11 cellular contexts compared by ENCODE assay signal in genomic region chr2:181570833-181571661, GRCh38.
DNase-seq lines count a peak whose midpoint lies in the region; ATAC-seq and TF ChIP-seq lines count a peak whose summit lies in the region.
"Had no signal": no experiment of that assay in that cellular context is flagged by ENCODE, and none has a peak within 500 bp of the region (broad histone marks: within the 10 kb centered on the region; RNA-seq: fewer than 3 reads in every experiment).

No MANE protein-coding gene starts in this region.

- H3K9me3 ChIP-seq in PC-9 (ENCODE audit: insufficient read depth, low read depth): no peaks in the 10 kb centered on the region

- no peaks in the 10 kb centered on the region for H3K4me1 ChIP-seq in PC-9 (replicated peaks; ENCODE audit: insufficient read depth)

- POLR2A ChIA-PET in PC-9 (lab: Charles Lee; ENCODE audit: unreplicated experiment): no interaction called here

- peak; percentile 16 for DNase-seq in ACHN
- no peak for DNase-seq in GM10266 (ENCODE audit: extremely low spot score)
- DNase-seq in PC-9: no peak
- DNase-seq in fibroblast of mammary gland (ENCODE audit: low read depth): peak; percentile 32
- DNase-seq in SIG-M5 (lab: John Stamatoyannopoulos, UW): no peak
- DNase-seq in GF-D8 (lab: John Stamatoyannopoulos, UW): no peak
- DNase-seq: activated T-cell treated with anti-CD3 and anti-CD28 coated beads, Interleukin-2, amount 50 U/mL, for 48 hours; DMS79 treated with DMSO at 0.1 percent for 48 hours; NCI-H1436 treated with DMSO at 0.1 percent for 48 hours had no signal

- no peaks in the 10 kb centered on the region for H4K20me1 ChIP-seq in PC-9 (ENCODE audit: insufficient read depth)

- in situ Hi-C loops in ACHN (cut with HindIII; ENCODE audit: low pct_ligation_motif_present, low pct_unique_long_range_greater_than_20kb, low sequenced_read_pairs): loop anchor here (25.0 kb wide), 1 partner anchor 141 kb away; no protein-coding TSS in a partner anchor

- intact Hi-C loops in PC-9 (cut with micrococcal nuclease; ENCODE audit: unreplicated experiment): loop anchor here (5.0 to 10.0 kb wide), 5 partner anchors 324 to 1449 kb away; partner anchors contain the start of gene ITPRID2

- CTCF ChIA-PET in PC-9 (lab: Charles Lee): interaction anchor here (4.0 kb wide), 1 partner anchor 144 kb away, joined by 30 read pairs; no protein-coding TSS in a partner anchor

- BruUV-seq in PC-9 (replicated peaks; lab: Mats Ljungman, UMichigan): no TSS peak

- no peak overlapping the region for H3K27ac ChIP-seq in PC-9

- H3K79me2 ChIP-seq in PC-9 (ENCODE audit: low read depth): no peaks in the 10 kb centered on the region

- no peak for ATAC-seq in HG02759 (IDR thresholded peaks at IDR 0.05; ENCODE audit: unreplicated experiment)
- no peak for ATAC-seq in GM18909 (IDR thresholded peaks at IDR 0.05; ENCODE audit: poor library complexity, unreplicated experiment)

- no peaks in the 10 kb centered on the region for H3K36me3 ChIP-seq in PC-9 (ENCODE audit: low read depth)

- H3K9me2 ChIP-seq in PC-9 (ENCODE audit: insufficient read depth): no peaks in the 10 kb centered on the region

- H3K4me2 ChIP-seq in PC-9: no peak overlapping the region

- no peak overlapping the region for H2AFZ ChIP-seq in PC-9

- no peaks in the 10 kb centered on the region for H3F3A ChIP-seq in PC-9 (ENCODE audit: insufficient read depth, low read depth)

- H3K27me3 ChIP-seq in PC-9 (ENCODE audit: insufficient read depth, low read depth): no peaks in the 10 kb centered on the region

- H3K4me3 ChIP-seq in PC-9: no peak overlapping the region
- H3K4me3 ChIP-seq in fibroblast of mammary gland (ENCODE audit: control insufficient read depth, low read depth, low read length): no peak overlapping the region

- TF ChIP-seq CTCF in GM10266 (IDR thresholded peaks at IDR 0.05; ENCODE audit: control insufficient read depth, insufficient read depth, low read depth, missing control alignments): peak; percentile 18
- peak; percentile 70 for TF ChIP-seq CTCF in PC-9 (conservative IDR thresholded peaks at IDR 0.05)
- TF ChIP-seq CTCF in fibroblast of mammary gland (conservative IDR thresholded peaks at IDR 0.05; ENCODE audit: control insufficient read depth, insufficient read depth, low read depth, low read length): peak; percentile 46

Comparison
In these comparisons a context has a peak if more than half of its experiments do, and no peak if none do; other contexts are left out.
1. DNase-seq: peak in ACHN (single experiment) and fibroblast of mammary gland (single experiment); none in GM10266 (single experiment), PC-9 (0 of 2), SIG-M5 (single experiment) and GF-D8 (single experiment).
2. CTCF ChIP-seq: peak in every context shown above with its lines; median percentile 70 in PC-9; 46 in fibroblast of mammary gland; 18 in GM10266.